In genomic region chr20:6418732-6419131, GRCh38 we compare ENCODE assay signal across 15 cellular contexts.
"Had no signal": no experiment of that assay in that cellular context is flagged by ENCODE, and none has a peak within 500 bp of the region (broad histone marks: within the 10 kb centered on the region; RNA-seq: fewer than 3 reads in every experiment).

No MANE protein-coding gene starts in this region.

- H3K4me1 ChIP-seq: upper lobe of left lung had no signal

- H3K27ac ChIP-seq: brain microvascular endothelial cell, upper lobe of left lung had no signal

- H3K9me3 ChIP-seq: upper lobe of left lung had no signal

- DNase-seq: activated effector memory CD4-positive, alpha-beta T cell treated with anti-CD3 and anti-CD28 coated beads, Interleukin-2, amount 50 U/mL, for 16 hours; activated T-cell treated with anti-CD3 and anti-CD28 coated beads, Interleukin-2, amount 50 U/mL, for 24 hours; amniotic stem cell; brain microvascular endothelial cell; dermis blood vessel endothelial cell; endodermal cell; hypothalamus; left cardiac atrium; naive thymus-derived CD4-positive, alpha-beta T cell; nucleus accumbens; stimulated activated CD4-positive, alpha-beta T cell treated with anti-CD3 and anti-CD28 coated beads, Interleukin-12 subunit alpha, Interleukin-12 subunit beta, amount 100 ng/mL, for 4 hours; stimulated activated naive CD8-positive, alpha-beta T cell treated with anti-CD3 and anti-CD28 coated beads, Interleukin-15, Interleukin-2, amounts not matched to agents 100 U/mL and 50 U/mL, for 24 hours; upper lobe of left lung had no signal

- H3K36me3 ChIP-seq: brain microvascular endothelial cell, upper lobe of left lung had no signal

- ATAC-seq: activated naive CD4-positive, alpha-beta T cell treated with anti-CD3 and anti-CD28 coated beads, Interleukin-2, amount 50 U/mL, for 72 hours; left cardiac atrium; naive thymus-derived CD4-positive, alpha-beta T cell; sciatic nerve; stimulated activated naive CD8-positive, alpha-beta T cell treated with anti-CD3 and anti-CD28 coated beads, Interleukin-15, Interleukin-2, amounts not matched to agents 100 U/mL and 50 U/mL, for 24 hours had no signal

- H3K4me3 ChIP-seq: upper lobe of left lung had no signal

- H3K27me3 ChIP-seq: brain microvascular endothelial cell, upper lobe of left lung had no signal
